ENCODE assay signal across 13 cellular contexts in the genomic region with DNA sequence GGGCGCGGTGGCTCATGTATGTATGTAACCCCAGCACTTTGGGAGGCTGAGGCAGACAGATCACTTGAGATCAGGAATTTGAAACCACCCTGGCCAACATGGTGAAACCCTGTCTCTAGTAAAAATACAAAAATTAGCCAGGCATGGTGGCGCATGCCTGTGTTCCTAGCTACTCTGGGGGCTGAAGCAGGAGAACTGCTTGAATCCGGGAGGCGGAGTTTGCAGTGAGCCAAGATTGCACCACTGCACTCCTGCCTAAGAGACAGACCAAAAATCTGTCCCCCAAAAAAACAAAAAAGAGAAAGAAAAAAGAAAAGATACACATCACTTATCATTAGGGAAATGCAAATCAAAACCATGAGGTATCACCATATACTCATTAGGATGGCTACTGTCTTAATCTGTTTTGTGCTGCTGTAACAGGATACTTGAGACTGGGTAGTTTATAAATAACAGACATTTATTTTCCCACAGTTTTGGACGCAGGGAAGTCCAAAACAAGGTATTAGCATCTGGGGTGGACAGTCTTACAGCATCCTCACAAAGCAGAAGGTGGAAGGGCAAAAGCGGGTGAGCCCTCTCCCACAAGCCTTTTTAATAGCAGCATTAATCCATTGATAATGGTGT. TPM values are rescaled to one million over a fixed set of nuclear protein-coding genes. Genes with fewer than 3 reads are reported as not detected.
"Had no signal": no experiment of that assay in that cellular context is flagged by ENCODE, and none has a peak within 500 bp of the region (broad histone marks: within the 10 kb centered on the region; RNA-seq: fewer than 3 reads in every experiment).

No MANE protein-coding gene starts in this region.

RNA-seq across cellular contexts. Expression of a gene that starts 55.0 kb away (rescaled TPM):
- total RNA-seq: activated CD4-positive, alpha-beta memory T cell treated with anti-CD3 and anti-CD28 coated beads, Interleukin-2, amount 10 ng/mL, durations not matched to agents 7 days and 5 days; activated CD4-positive, alpha-beta T cell treated with anti-CD3 and anti-CD28 coated beads, Interleukin-2, amount 10 ng/mL, durations not matched to agents 7 days and 5 days; activated naive CD4-positive, alpha-beta T cell treated with anti-CD3 and anti-CD28 coated beads, Interleukin-2, amount 50 U/mL, for 72 hours; activated naive CD8-positive, alpha-beta T cell treated with anti-CD3 and anti-CD28 coated beads, Interleukin-2, amount 10 ng/mL, durations not matched to agents 7 days and 5 days; activated T-cell treated with anti-CD3 and anti-CD28 coated beads, Interleukin-2, amount 50 U/mL, for 72 hours; ascending aorta; breast epithelium; cardiac septum; cerebellum; dermis blood vessel endothelial cell; esophagus muscularis mucosa; fibroblast of villous mesenchyme; T-helper 1 cell treated with Interleukin-12 subunit alpha and Interleukin-12 subunit beta and Interleukin-4 antibody, amounts not matched to agents 30 ng/mL and 1 ng/mL, for 36 hours had no signal

RNA-seq across cellular contexts. Expression of a gene that starts 55.3 kb away (rescaled TPM):
- total RNA-seq: ascending aorta, cardiac septum, esophagus muscularis mucosa had no signal
